Comparison of ENCODE assay signal across 19 cellular contexts in the genomic region with DNA sequence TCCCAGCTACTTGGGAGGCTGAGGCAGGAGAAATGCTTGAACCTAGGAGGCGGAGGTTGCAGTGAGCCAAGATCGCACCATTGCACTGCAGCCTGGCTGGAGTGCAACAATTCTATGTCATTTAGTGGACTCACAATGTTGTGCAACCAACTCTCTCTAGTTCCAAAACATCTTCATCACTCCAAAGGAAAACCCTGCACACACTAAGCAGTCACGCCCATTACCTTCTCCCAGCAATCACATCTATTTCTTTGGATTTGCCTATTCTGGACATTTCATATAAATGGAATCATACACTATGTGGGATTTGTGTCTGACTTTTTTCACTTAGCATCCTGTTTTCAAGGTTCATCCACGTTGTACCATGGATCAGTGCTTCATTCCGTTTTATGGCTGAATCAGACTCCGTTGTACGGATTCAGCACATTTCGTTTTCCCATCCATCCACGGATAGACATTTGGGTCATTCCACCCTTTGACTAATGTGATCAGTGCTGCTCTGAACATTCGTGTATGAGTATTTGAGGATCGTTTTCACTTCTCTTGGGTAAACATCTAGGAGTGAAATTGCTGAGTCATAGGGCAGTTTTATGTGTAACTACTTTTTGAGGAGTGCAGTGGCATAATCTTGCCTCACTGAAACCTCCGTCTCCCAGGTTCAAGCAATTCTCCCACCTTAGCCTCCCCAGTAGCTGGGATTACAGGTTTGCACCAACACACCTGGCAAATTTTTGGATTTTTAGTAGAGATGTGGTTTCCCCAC. TPM values are rescaled to one million over a fixed set of nuclear protein-coding genes. Genes with fewer than 3 reads are reported as not detected.
A peak's percentile ranks its signal among the peaks of the same experiment; 100 is the strongest.
DNase-seq lines count a peak whose midpoint lies in the region; ATAC-seq, FAIRE-seq and TF ChIP-seq lines count a peak whose summit lies in the region.
"Had no signal": no experiment of that assay in that cellular context is flagged by ENCODE, and none has a peak within 500 bp of the region (broad histone marks: within the 10 kb centered on the region; RNA-seq: fewer than 3 reads in every experiment).

No MANE protein-coding gene starts in this region.

- H4K20me1 ChIP-seq in GM12878 (ENCODE audit: control insufficient read depth, insufficient read depth): no peaks in the 10 kb centered on the region

- CTCF ChIA-PET in GM12878 (lab: Yijun Ruan, JAX): interaction anchor here (1.4 kb wide), 1 partner anchor 103 kb away, joined by 6 read pairs; no protein-coding TSS in a partner anchor

- no peak for FAIRE-seq in GM12878 (lab: Jason Lieb, UNC)
- FAIRE-seq: GM19239 had no signal

- DNase-seq in CD1c-positive myeloid dendritic cell (ENCODE audit: extremely low spot score): peak; percentile 30
- DNase-seq in M059J (ENCODE audit: low read depth): peak; percentile 37
- no peak for DNase-seq in GM12878 (ENCODE audit: low read depth, low spot score)
- DNase-seq in SHP77 (lab: John Stamatoyannopoulos, UW): no peak
- no peak for DNase-seq in epidermal melanocyte (ENCODE audit: insufficient read length, low spot score)
- DNase-seq: activated CD4-positive, alpha-beta memory T cell treated with anti-CD3 and anti-CD28 coated beads for 36 hours; H9; MG63; stimulated activated naive CD4-positive, alpha-beta T cell had no signal

- ATAC-seq in GM12878: peak; percentile 52; the same call in 1 of the 3 replicates
- no peak for ATAC-seq in GM19467 (IDR thresholded peaks at IDR 0.05; ENCODE audit: unreplicated experiment)
- ATAC-seq in HG03520 (IDR thresholded peaks at IDR 0.05; ENCODE audit: unreplicated experiment): no peak
- ATAC-seq: natural killer cell treated with Interleukin-12 subunit alpha and Interleukin-12 subunit beta and Interleukin-15 and Interleukin-18, amount 100 ng/mL, for 72 hours; Panc1 had no signal

- SMC1A ChIA-PET in GM12878 (lab: Charles Lee; ENCODE audit: uncharacterized antibody, unreplicated experiment): no interaction called here

- H3K27me3 ChIP-seq in GM12878 (replicated peaks in 1 of 2; ENCODE audit: control insufficient read depth in 2 of 2, insufficient read depth in 2 of 2, low read length in 1 of 2): no peaks in the 10 kb centered on the region
- H3K27me3 ChIP-seq in liver (ENCODE audit: control insufficient read depth in 4 of 4, insufficient read depth in 4 of 4, low read length in 3 of 4): no peaks in the 10 kb centered on the region
- H3K27me3 ChIP-seq: ascending aorta, MG63, right atrium auricular region had no signal

- H3K79me2 ChIP-seq in GM12878 (ENCODE audit: control insufficient read depth, insufficient read depth, low read length): no peaks in the 10 kb centered on the region

- RAD21 ChIA-PET in GM12878 (lab: Charles Lee; ENCODE audit: unreplicated experiment): no interaction called here

- H3K27ac ChIP-seq in GM12878 (ENCODE audit: control insufficient read depth, insufficient read depth) (no peak overlapping the region), liver (ENCODE audit: low read depth in 1 of 2, low read length in 2 of 2) (no peak overlapping the region)
- H3K27ac ChIP-seq: ascending aorta, right atrium auricular region had no signal

- no peaks in the 10 kb centered on the region for H3K36me3 ChIP-seq in GM12878 (ENCODE audit: control insufficient read depth in 2 of 2, insufficient read depth in 2 of 2, low read length in 1 of 2)
- no peaks in the 10 kb centered on the region for H3K36me3 ChIP-seq in liver (ENCODE audit: control insufficient read depth in 4 of 4, insufficient read depth in 3 of 4, low read depth in 1 of 4, low read length in 3 of 4)
- H3K36me3 ChIP-seq: ascending aorta, MG63, right atrium auricular region had no signal

- H3K9me3 ChIP-seq in GM12878 (replicated peaks; ENCODE audit: control insufficient read depth, insufficient read depth, low read length): no peaks in the 10 kb centered on the region
- no peaks in the 10 kb centered on the region for H3K9me3 ChIP-seq in liver (ENCODE audit: control insufficient read depth in 4 of 4, low read length in 3 of 4)
- H3K9me3 ChIP-seq: ascending aorta, MG63, right atrium auricular region had no signal

- H3K9ac ChIP-seq in GM12878 (ENCODE audit: control insufficient read depth, insufficient read depth, low read length) (no peak overlapping the region), liver (ENCODE audit: low read depth in 1 of 2, low read length in 2 of 2) (no peak overlapping the region)

- no peak overlapping the region for H3K4me3 ChIP-seq in GM12878
- H3K4me3 ChIP-seq in liver (ENCODE audit: low read depth in 1 of 3, low read length in 3 of 3): no peak overlapping the region
- H3K4me3 ChIP-seq: ascending aorta, MG63, right atrium auricular region had no signal

- TF ChIP-seq EP300 in GM12878 (IDR thresholded peaks at IDR 0.05; ENCODE audit: borderline replicate concordance in 1 of 2, control insufficient read depth in 1 of 2, low read depth in 2 of 2, low read length in 2 of 2): no peak

- intact Hi-C loops in GM12878 (cut with micrococcal nuclease; ENCODE audit: unreplicated experiment): no loop called here

- peaks cover 6% of the 10 kb centered on the region for H3K4me1 ChIP-seq in GM12878 (ENCODE audit: control insufficient read depth, insufficient read depth, low read length)
- H3K4me1 ChIP-seq in liver (ENCODE audit: control insufficient read depth in 4 of 4, insufficient read depth in 4 of 4, low read length in 3 of 4): peaks cover 0 to 5% (median 0%) of the 10 kb centered on the region in 4 donors
- H3K4me1 ChIP-seq: ascending aorta had no signal

- 67% methylated on average over 12 of the region's 12 CpGs for WGBS in GM12878 (ENCODE audit: insufficient coverage, insufficient replicate concordance, low lambda C conversion rate, missing lambda C conversion rate)
- WGBS in liver: 73% methylated on average over 12 of the region's 12 CpGs

- H2AFZ ChIP-seq in GM12878 (ENCODE audit: control insufficient read depth, low read depth, low read length): no peak overlapping the region; the same call in 1 of the 2 replicates

- TF ChIP-seq RAD21 in GM12878 (IDR thresholded peaks at IDR 0.05; ENCODE audit: insufficient read depth, low read depth, low read length) (no peak), liver (IDR thresholded peaks at IDR 0.05) (no peak)

- TF ChIP-seq CTCF in GM12878 (IDR thresholded peaks at IDR 0.05 in 2 of 3, conservative IDR thresholded peaks at IDR 0.05 in 1 of 3; ENCODE audit: control insufficient read depth in 2 of 3, extremely low read depth in 1 of 3, insufficient read depth in 1 of 3, low read depth in 3 of 3, low read length in 3 of 3): no peak
- no peak for TF ChIP-seq CTCF in liver (IDR thresholded peaks at IDR 0.05; ENCODE audit: low read depth, low read length, missing input control)

- no peak for TF ChIP-seq POLR2A in GM12878 (IDR thresholded peaks at IDR 0.05; ENCODE audit: low read depth, low read length)

- BruUV-seq in GM12878 (replicated peaks; lab: Mats Ljungman, UMichigan): no TSS peak

- in situ Hi-C loops in GM12878 (cut with MboI): no loop called here

- POLR2A ChIA-PET in GM12878 (lab: Charles Lee): interaction anchor here (0.7 kb wide), 1 partner anchor 59 kb away, joined by 6 read pairs; no protein-coding TSS in a partner anchor

- 0 out of 2 replicates have a peak overlapping the region, but pooled peaks have one; percentile 25 for H3K4me2 ChIP-seq in GM12878 (ENCODE audit: control insufficient read depth, insufficient read depth)

TF ChIP-seq in GM12878, 131 proteins besides CTCF, POLR2A, EP300 and RAD21:
- peak; percentile 98 for TF ChIP-seq BACH1 (IDR thresholded peaks at IDR 0.05; ENCODE audit: borderline replicate concordance)
- TF ChIP-seq EED (IDR thresholded peaks at IDR 0.05; ENCODE audit: low read depth): peak; percentile 37; the same call in 1 of the 2 replicates
- TF ChIP-seq KLF5 (IDR thresholded peaks at IDR 0.05; ENCODE audit: partially characterized antibody): no peak

TF ChIP-seq in liver, 16 proteins besides CTCF, POLR2A, EP300 and RAD21:
- TF ChIP-seq FOXA2 (IDR thresholded peaks at IDR 0.05): peak; percentile 52
- TF ChIP-seq JUND (IDR thresholded peaks at IDR 0.05): no peak
- TF ChIP-seq HNF4A (conservative IDR thresholded peaks at IDR 0.05): peak; percentile 19 to 20
- TF ChIP-seq, protein P1, sequence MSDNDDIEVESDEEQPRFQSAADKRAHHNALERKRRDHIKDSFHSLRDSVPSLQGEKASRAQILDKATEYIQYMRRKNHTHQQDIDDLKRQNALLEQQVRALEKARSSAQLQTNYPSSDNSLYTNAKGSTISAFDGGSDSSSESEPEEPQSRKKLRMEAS (IDR thresholded peaks at IDR 0.05): no peak
- TF ChIP-seq FOXA1 (IDR thresholded peaks at IDR 0.05): peak; percentile 11

RNA-seq across cellular contexts. Expression of gene EMP2, which starts 45.4 kb away (rescaled TPM):
- 28.0 and 55.4 TPM in 2 replicates for total RNA-seq in M059J (2014; rRNA removed; shearing (Covaris generic))
- 0.95 and 1.0 TPM in 2 replicates for total RNA-seq in GM12878 (2013; cell fraction: nucleolus; rRNA removed)
- 3.2 and 3.4 TPM in 2 replicates for total RNA-seq in GM12878 (2014; rRNA removed)
- total RNA-seq in GM12878 (2014; rRNA removed; fragmentation: Illumina TruSeq; extraction: Trizol): 2.6 and 2.9 TPM in 2 replicates
- 5.7 and 5.8 TPM in 2 replicates for total RNA-seq in GM12878 (2021)
- 1.9 TPM for polyA plus RNA-seq in GM12878 (2011; ENCODE audit: low read depth)
- 0.20 and 0.41 TPM in 2 replicates for polyA plus RNA-seq in GM12878 (2011; rRNA removed)
- polyA plus RNA-seq in GM12878 (2011; cell fraction: cytosol; rRNA removed): 0.15 and 0.33 TPM in 2 replicates
- polyA plus RNA-seq in GM12878 (2011; cell fraction: nucleus; rRNA removed): 0.26 and 0.31 TPM in 2 replicates
- polyA plus RNA-seq in GM12878 (2012): 0.80 and 0.93 TPM in 2 replicates
- 2.9 and 3.6 TPM in 2 replicates for polyA plus RNA-seq in GM12878 (2014; fragmentation: Illumina TruSeq; extraction: Trizol)
- 1 to 10 TPM; 4.4 to 6.1 TPM for polyA plus RNA-seq in GM12878 (2014; fragmentation: Nextera tagmentation; extraction: Ambion mirVana)
- 2.9 and 3.1 TPM in 2 replicates for polyA plus RNA-seq in GM12878 (2014; rRNA removed)
- 10 to 100 TPM in 1 of 2 experiments, 1 to 10 TPM in 1; 8.9 to 10.4 TPM for polyA plus RNA-seq in GM12878 (2016; fragmentation: Nextera tagmentation; extraction: Ambion mirVana)
- 0.41 and 0.51 TPM in 2 replicates for polyA minus RNA-seq in GM12878 (2011; rRNA and poly(A)+ RNA removed)
- 0.53 and 0.83 TPM in 2 replicates for polyA minus RNA-seq in GM12878 (2011; cell fraction: cytosol; rRNA and poly(A)+ RNA removed)
- polyA minus RNA-seq in GM12878 (2011; cell fraction: nucleus; rRNA and poly(A)+ RNA removed): 0.12 and 0.29 TPM in 2 replicates
- total RNA-seq in liver: 10 to 100 TPM in 1 of 2 donors, 1 to 10 TPM in 1; 6.2 to 66.9 TPM
- 100 to 1,000 TPM in 1 of 2 donors, 10 to 100 TPM in 1; 66.6 to 138 TPM for polyA plus RNA-seq in liver
- total RNA-seq: activated CD4-positive, alpha-beta memory T cell treated with anti-CD3 and anti-CD28 coated beads for 36 hours; B cell; natural killer cell treated with Interleukin-12 subunit alpha and Interleukin-12 subunit beta and Interleukin-15 and Interleukin-18, amount 100 ng/mL, for 72 hours; T-helper 2 cell treated with Interferon-gamma antibody and Interleukin-4, amounts not matched to agents 100 ng/mL and 5 ng/mL, for 36 hours had no signal

Comparison
In these comparisons a context has a peak if more than half of its experiments do, and no peak if none do; other contexts are left out.
1. DNase-seq: peak in CD1c-positive myeloid dendritic cell (single experiment) and M059J (single experiment); none in GM12878 (single experiment), SHP77 (0 of 2) and epidermal melanocyte (single experiment).